In genomic region chr20:58981564-58982364, GRCh38 we compare ENCODE assay signal across 6 cellular contexts. TPM values are rescaled to one million over a fixed set of nuclear protein-coding genes. Genes with fewer than 3 reads are reported as not detected.
DNase-seq lines count a peak whose midpoint lies in the region; ATAC-seq and TF ChIP-seq lines count a peak whose summit lies in the region.

No MANE protein-coding gene starts in this region.

- no peak overlapping the region for H3K23ac ChIP-seq in mesenchymal stem cell (ENCODE audit: low read length in 2 of 2)

- peaks cover 31% of the 10 kb centered on the region for H3K4me1 Mint-ChIP-seq in CD14-positive monocyte
- peaks cover 30% of the 10 kb centered on the region for H3K4me1 Mint-ChIP-seq in activated T-helper 17 cell treated with anti-CD3 and anti-CD28 coated beads, Interleukin-2, amount 50 U/mL, for 72 hours

- H3K36me3 ChIP-seq in mesenchymal stem cell (ENCODE audit: control insufficient read depth in 1 of 2, insufficient read depth in 2 of 2, low read depth in 1 of 2, low read length in 2 of 2), result peaks cover 5 to 6% of the 10 kb centered on the region in 2 experiments

- H2BK5ac ChIP-seq in mesenchymal stem cell (ENCODE audit: low read depth, low read length, poor library complexity, severe bottlenecking), result no peak overlapping the region

- DNase-seq in CD14-positive monocyte (ENCODE audit: low spot score), result no peak
- DNase-seq in mesenchymal stem cell, result peak; percentile 33
- DNase-seq in cerebellar cortex (ENCODE audit: low spot score), result no peak

- H3K4me2 ChIP-seq in mesenchymal stem cell (ENCODE audit: low read length, poor library complexity, severe bottlenecking), result peak overlapping the region; percentile 89

- TF ChIP-seq CTCF in CD14-positive monocyte (IDR thresholded peaks at IDR 0.05), result no peak

- H2BK12ac ChIP-seq in mesenchymal stem cell (ENCODE audit: low read length in 2 of 2), result no peak overlapping the region

- no peaks in the 10 kb centered on the region for H3K9me3 ChIP-seq in mesenchymal stem cell (ENCODE audit: control insufficient read depth, low read length)

- peaks cover 10% of the 10 kb centered on the region for H3K4me1 ChIP-seq in mesenchymal stem cell (ENCODE audit: control insufficient read depth, insufficient read depth, low read depth, low read length)

- peaks cover 0 to 4% (median 1%) of the 10 kb centered on the region in 3 donors for H3K27me3 Mint-ChIP-seq in CD14-positive monocyte (ENCODE audit: low read depth in 3 of 3)
- H3K27me3 Mint-ChIP-seq in activated T-helper 17 cell treated with anti-CD3 and anti-CD28 coated beads, Interleukin-2, amount 50 U/mL, for 72 hours, result no peaks in the 10 kb centered on the region

- peaks cover 20% of the 10 kb centered on the region for H3K79me1 ChIP-seq in mesenchymal stem cell (replicated peaks; ENCODE audit: low read length, poor library complexity, severe bottlenecking)

- H3K27ac Mint-ChIP-seq in CD14-positive monocyte, result peak overlapping the region in 6 of 7 donors; percentile 19 to 82 (median 76)
- peak overlapping the region; percentile 80 for H3K27ac Mint-ChIP-seq in activated T-helper 17 cell treated with anti-CD3 and anti-CD28 coated beads, Interleukin-2, amount 50 U/mL, for 72 hours

- peak overlapping the region; percentile 45 for H2BK15ac ChIP-seq in mesenchymal stem cell (ENCODE audit: low read depth, poor library complexity, severe bottlenecking)

- H3K36me3 Mint-ChIP-seq in CD14-positive monocyte, result peaks cover 9 to 12% of the 10 kb centered on the region in 2 donors
- peaks cover 46% of the 10 kb centered on the region for H3K36me3 Mint-ChIP-seq in activated T-helper 17 cell treated with anti-CD3 and anti-CD28 coated beads, Interleukin-2, amount 50 U/mL, for 72 hours (ENCODE audit: low read depth)

- peak overlapping the region in 1 of 2 experiments; percentile 35 for H3K18ac ChIP-seq in mesenchymal stem cell (ENCODE audit: low read depth in 1 of 2, low read length in 2 of 2)

- H3K27ac ChIP-seq in mesenchymal stem cell (ENCODE audit: low read length, poor library complexity, severe bottlenecking), result peak overlapping the region; percentile 44

- intact Hi-C loops in CD14-positive monocyte (cut with micrococcal nuclease), result loop anchor here (5.0 to 10.0 kb wide), 2 partner anchors 53 to 89 kb away; partner anchors contain the start of gene ATP5F1E (in 1 of the 2)

- peak; percentile 12 for ATAC-seq in HG02870 (IDR thresholded peaks at IDR 0.05; ENCODE audit: unreplicated experiment)
- ATAC-seq in activated T-helper 17 cell treated with anti-CD3 and anti-CD28 coated beads, Interleukin-2, amount 50 U/mL, for 72 hours (replicated peaks), result peak; percentile 8
- no peak for ATAC-seq in activated CD4-positive, CD25-positive, alpha-beta regulatory T cell treated with anti-CD3 and anti-CD28 coated beads, Interleukin-2, amount 50 U/mL, for 24 hours

- H2AFZ ChIP-seq in mesenchymal stem cell (ENCODE audit: low read depth, low read length), result peak overlapping the region; percentile 51

- peaks cover 0 to 4% (median 0%) of the 10 kb centered on the region in 7 donors for H3K9me3 Mint-ChIP-seq in CD14-positive monocyte
- H3K9me3 Mint-ChIP-seq in activated T-helper 17 cell treated with anti-CD3 and anti-CD28 coated beads, Interleukin-2, amount 50 U/mL, for 72 hours, result peaks cover 2% of the 10 kb centered on the region

- peak overlapping the region; percentile 86 to 96 for H3K4me3 ChIP-seq in mesenchymal stem cell (ENCODE audit: insufficient read depth in 1 of 2, low read depth in 1 of 2, low read length in 2 of 2)

- H4K91ac ChIP-seq in mesenchymal stem cell (ENCODE audit: low read length), result no peak overlapping the region

- H3K9ac ChIP-seq in mesenchymal stem cell (ENCODE audit: low read length), result peak overlapping the region; percentile 92

- H3K4me3 Mint-ChIP-seq in CD14-positive monocyte, result peak overlapping the region; percentile 80 to 92
- H3K4me3 Mint-ChIP-seq in activated T-helper 17 cell treated with anti-CD3 and anti-CD28 coated beads, Interleukin-2, amount 50 U/mL, for 72 hours, result peak overlapping the region; percentile 80

- WGBS in mesenchymal stem cell, result 6% methylated on average over 18 of the region's 36 CpGs

- no peak overlapping the region for H2AK5ac ChIP-seq in mesenchymal stem cell (ENCODE audit: low read length, severe bottlenecking)

- no peak overlapping the region for H3K14ac ChIP-seq in mesenchymal stem cell (ENCODE audit: low read length in 2 of 2)

- H2BK120ac ChIP-seq in mesenchymal stem cell (ENCODE audit: low read depth, low read length), result peak overlapping the region; percentile 54

- peak overlapping the region in 1 of 2 experiments; percentile 66 for H3K4ac ChIP-seq in mesenchymal stem cell (ENCODE audit: low read depth in 1 of 2, low read length in 2 of 2)

- H4K8ac ChIP-seq in mesenchymal stem cell (ENCODE audit: low read length), result no peak overlapping the region

- no peaks in the 10 kb centered on the region for H3K27me3 ChIP-seq in mesenchymal stem cell (ENCODE audit: control insufficient read depth in 1 of 2, insufficient read depth in 1 of 2, low read length in 2 of 2)

RNA-seq across cellular contexts. Expression of gene NELFCD, which starts 0.7 kb away (rescaled TPM):
- 10 to 100 TPM; 49.0 to 50.1 TPM for polyA plus RNA-seq in CD14-positive monocyte
- total RNA-seq in activated T-helper 17 cell treated with anti-CD3 and anti-CD28 coated beads, Interleukin-2, amount 50 U/mL, for 72 hours, result 100 to 1,000 TPM in 1 of 2 donors, 10 to 100 TPM in 1; 92.7 to 124 TPM
- polyA plus RNA-seq in mesenchymal stem cell (2013, experiment 1 of 2), result 29.8 TPM
- polyA plus RNA-seq in mesenchymal stem cell (2013, experiment 2 of 2), result 30.4 TPM

RNA-seq across cellular contexts. Expression of gene CTSZ, which starts 25.3 kb away (rescaled TPM):
- polyA plus RNA-seq in CD14-positive monocyte, result 10 to 100 TPM; 62.6 to 86.4 TPM
- 10 to 100 TPM; 29.7 to 52.2 TPM for total RNA-seq in activated T-helper 17 cell treated with anti-CD3 and anti-CD28 coated beads, Interleukin-2, amount 50 U/mL, for 72 hours
- 117 TPM for polyA plus RNA-seq in mesenchymal stem cell (2013, experiment 1 of 2)
- polyA plus RNA-seq in mesenchymal stem cell (2013, experiment 2 of 2), result 116 TPM

RNA-seq across cellular contexts. Expression of gene TUBB1, which starts 37.5 kb away (rescaled TPM):
- polyA plus RNA-seq in CD14-positive monocyte, result 1 to 10 TPM; 2.4 to 3.1 TPM
- under 1 TPM; 0.08 to 0.13 TPM for total RNA-seq in activated T-helper 17 cell treated with anti-CD3 and anti-CD28 coated beads, Interleukin-2, amount 50 U/mL, for 72 hours
- not detected for polyA plus RNA-seq in mesenchymal stem cell (2013, experiment 1 of 2)
- not detected for polyA plus RNA-seq in mesenchymal stem cell (2013, experiment 2 of 2)

RNA-seq across cellular contexts. Expression of gene ATP5F1E, which starts 50.4 kb away (rescaled TPM):
- polyA plus RNA-seq in CD14-positive monocyte, result 100 to 1,000 TPM; 102 to 105 TPM
- 10 to 100 TPM; 45.5 to 78.0 TPM for total RNA-seq in activated T-helper 17 cell treated with anti-CD3 and anti-CD28 coated beads, Interleukin-2, amount 50 U/mL, for 72 hours
- polyA plus RNA-seq in mesenchymal stem cell (2013, experiment 1 of 2), result 110 TPM
- 119 TPM for polyA plus RNA-seq in mesenchymal stem cell (2013, experiment 2 of 2)

Comparison
In these comparisons a context has a peak if more than half of its experiments do, and no peak if none do; other contexts are left out.
1. ATAC-seq: peak in HG02870 (single experiment) and activated T-helper 17 cell treated with anti-CD3 and anti-CD28 coated beads, Interleukin-2, amount 50 U/mL, for 72 hours (single experiment); none in activated CD4-positive, CD25-positive, alpha-beta regulatory T cell treated with anti-CD3 and anti-CD28 coated beads, Interleukin-2, amount 50 U/mL, for 24 hours (0 of 2).